19 cellular contexts compared by ENCODE assay signal in the genomic region with DNA sequence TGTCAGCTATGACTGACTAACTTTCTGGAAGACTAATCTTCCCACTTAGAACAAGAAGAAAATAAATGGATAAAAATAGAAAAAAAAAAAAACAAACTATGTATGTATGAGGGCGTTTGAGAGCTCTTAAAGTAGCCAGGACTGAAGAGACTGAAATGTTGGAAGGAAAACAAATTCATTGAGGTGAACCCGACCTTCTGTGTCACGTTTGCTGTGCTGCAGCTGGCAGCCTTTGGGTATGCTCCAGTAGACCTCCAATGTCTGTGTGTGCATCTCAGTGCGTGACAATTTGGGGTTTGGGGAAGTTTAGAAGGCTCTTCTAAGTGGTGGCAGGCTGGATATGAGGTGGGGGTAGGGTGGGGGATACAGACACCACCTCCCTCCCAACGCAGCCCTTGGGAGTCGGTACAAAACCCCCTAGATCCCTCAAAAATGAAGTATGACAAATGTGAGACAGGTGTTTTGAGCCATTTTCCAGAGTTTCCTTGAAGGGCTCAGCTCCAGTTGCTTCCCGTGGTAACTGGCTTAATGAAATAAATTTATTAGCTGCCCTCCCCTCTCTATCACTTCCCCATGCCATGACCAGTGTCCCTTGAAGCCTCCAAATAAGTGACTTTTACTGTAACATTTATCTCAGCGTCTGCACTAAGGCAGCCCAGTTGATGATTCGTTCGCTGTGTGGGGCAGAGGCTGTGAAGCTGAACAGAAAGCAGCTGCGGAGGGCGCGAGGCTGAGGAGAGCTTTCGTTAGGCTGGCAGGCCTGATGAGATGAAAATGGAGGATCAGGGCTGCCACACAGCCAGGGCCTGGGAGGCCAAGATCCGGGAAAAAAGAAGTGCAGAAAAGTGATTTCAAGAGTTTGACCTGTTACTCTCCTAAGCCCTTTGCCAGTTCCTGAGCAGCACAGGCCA. TPM values are rescaled to one million over a fixed set of nuclear protein-coding genes. Genes with fewer than 3 reads are reported as not detected.
"Had no signal": no experiment of that assay in that cellular context is flagged by ENCODE, and none has a peak within 500 bp of the region (broad histone marks: within the 10 kb centered on the region; RNA-seq: fewer than 3 reads in every experiment).

No MANE protein-coding gene starts in this region.

- H3K36me3 ChIP-seq: stomach had no signal

- ATAC-seq: activated CD8-positive, alpha-beta T cell treated with anti-CD3 and anti-CD28 coated beads, Interleukin-2, amount 10 ng/mL, durations not matched to agents 7 days and 5 days; psoas muscle; sciatic nerve had no signal

- H3K36me3 Mint-ChIP-seq: brain, mesothelial cell of epicardium, type B pancreatic cell had no signal

- H3K4me1 Mint-ChIP-seq: activated CD4-positive, alpha-beta T cell treated with anti-CD3 and anti-CD28 coated beads, Interleukin-2, amount 10 ng/mL, durations not matched to agents 7 days and 5 days; mesothelial cell of epicardium had no signal

- H3K4me3 Mint-ChIP-seq: activated CD4-positive, alpha-beta T cell treated with anti-CD3 and anti-CD28 coated beads, Interleukin-2, amount 10 ng/mL, durations not matched to agents 7 days and 5 days; activated CD8-positive, alpha-beta T cell treated with anti-CD3 and anti-CD28 coated beads, Interleukin-2, amount 10 ng/mL, durations not matched to agents 7 days and 5 days; activated naive CD4-positive, alpha-beta T cell treated with anti-CD3 and anti-CD28 coated beads for 36 hours; activated T-cell treated with anti-CD3 and anti-CD28 coated beads, Interleukin-2, amount 50 U/mL, for 24 hours; brain; mesothelial cell of epicardium; type B pancreatic cell had no signal

- H3K4me2 ChIP-seq: smooth muscle cell had no signal

- H3K4me3 ChIP-seq: dorsolateral prefrontal cortex, lung, psoas muscle, smooth muscle cell, stomach had no signal

- H3K9me3 Mint-ChIP-seq: type B pancreatic cell had no signal

- H3K27me3 ChIP-seq: stomach had no signal

- H3K27ac Mint-ChIP-seq: activated CD4-positive, alpha-beta T cell treated with anti-CD3 and anti-CD28 coated beads, Interleukin-2, amount 10 ng/mL, durations not matched to agents 7 days and 5 days; activated CD8-positive, alpha-beta T cell treated with anti-CD3 and anti-CD28 coated beads, Interleukin-2, amount 10 ng/mL, durations not matched to agents 7 days and 5 days; activated naive CD4-positive, alpha-beta T cell treated with anti-CD3 and anti-CD28 coated beads for 36 hours; activated T-cell treated with anti-CD3 and anti-CD28 coated beads, Interleukin-2, amount 50 U/mL, for 24 hours; activated T-helper 2 cell treated with anti-CD3 and anti-CD28 coated beads, Interferon-gamma antibody, Interleukin-2, Interleukin-4, amounts not matched to agents 10 μg/mL and 5 μg/mL and 100 μg/mL, durations not matched to agents 14 hours and 24 hours and 36 hours; mesothelial cell of epicardium; type B pancreatic cell had no signal

- H3K27ac ChIP-seq: dorsolateral prefrontal cortex, psoas muscle had no signal

- H3K27me3 Mint-ChIP-seq: activated CD4-positive, alpha-beta T cell treated with anti-CD3 and anti-CD28 coated beads, Interleukin-2, amount 10 ng/mL, durations not matched to agents 7 days and 5 days; type B pancreatic cell had no signal

- H3K4me1 ChIP-seq: psoas muscle had no signal

- DNase-seq: activated CD4-positive, alpha-beta T cell treated with anti-CD3 and anti-CD28 coated beads, Interleukin-2, amount 10 ng/mL, durations not matched to agents 7 days and 5 days; activated CD8-positive, alpha-beta T cell treated with anti-CD3 and anti-CD28 coated beads, Interleukin-2, amount 10 ng/mL, durations not matched to agents 7 days and 5 days; activated naive CD4-positive, alpha-beta T cell treated with anti-CD3 and anti-CD28 coated beads for 36 hours; activated T-cell treated with anti-CD3 and anti-CD28 coated beads, Interleukin-2, amount 50 U/mL, for 24 hours; central memory CD4-positive, alpha-beta T cell; dorsolateral prefrontal cortex; psoas muscle; stimulated activated CD4-positive, alpha-beta T cell treated with anti-CD3 and anti-CD28 coated beads, Interleukin-4, amount 100 ng/mL, for 1 hour; stomach; T1000 had no signal

RNA-seq across cellular contexts. Expression of a gene that starts 34.9 kb away (rescaled TPM):
- total RNA-seq: activated T-helper 2 cell treated with anti-CD3 and anti-CD28 coated beads, Interferon-gamma antibody, Interleukin-2, Interleukin-4, amounts not matched to agents 10 μg/mL and 5 μg/mL and 100 μg/mL, durations not matched to agents 14 hours and 24 hours and 36 hours; glomerular endothelial cell had no signal

RNA-seq across cellular contexts. Expression of a gene that starts 59.1 kb away (rescaled TPM):
- total RNA-seq: activated CD4-positive, alpha-beta T cell treated with anti-CD3 and anti-CD28 coated beads, Interleukin-2, amount 10 ng/mL, durations not matched to agents 7 days and 5 days; activated CD8-positive, alpha-beta T cell treated with anti-CD3 and anti-CD28 coated beads, Interleukin-2, amount 10 ng/mL, durations not matched to agents 7 days and 5 days; activated naive CD4-positive, alpha-beta T cell treated with anti-CD3 and anti-CD28 coated beads for 36 hours; activated T-helper 2 cell treated with anti-CD3 and anti-CD28 coated beads, Interferon-gamma antibody, Interleukin-2, Interleukin-4, amounts not matched to agents 10 μg/mL and 5 μg/mL and 100 μg/mL, durations not matched to agents 14 hours and 24 hours and 36 hours; glomerular endothelial cell; lung; osteocyte; psoas muscle; sciatic nerve had no signal
